In the genomic region with DNA sequence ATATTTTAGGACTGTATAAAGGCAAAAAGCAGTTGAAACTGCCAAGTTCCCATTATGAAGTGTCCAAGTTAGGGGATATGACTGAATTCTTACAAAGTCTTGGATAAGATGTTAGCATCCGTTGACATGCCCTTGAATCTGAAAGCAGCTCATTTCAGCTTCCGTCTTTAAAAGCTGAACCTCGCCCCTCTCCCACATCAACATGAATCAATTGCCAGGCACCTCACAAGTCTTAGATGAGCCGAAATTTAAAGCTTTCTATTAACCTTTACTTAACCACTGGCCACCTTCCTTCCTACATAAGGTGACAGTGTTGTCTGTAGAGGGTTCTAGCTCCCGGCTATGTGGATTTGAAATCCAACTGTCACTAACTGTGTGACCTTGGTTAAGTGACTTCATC, we compare ENCODE assay signal across 1 cellular context.
TF ChIP-seq lines count a peak whose summit lies in the region.

No MANE protein-coding gene starts in this region.

TF ChIP-seq in SK-N-SH, 30 proteins besides CTCF, POLR2A, EP300 and RAD21 (continued from another document):
- TF ChIP-seq GABPA (IDR thresholded peaks at IDR 0.05; ENCODE audit: low read depth) (no peak), RXRA (IDR thresholded peaks at IDR 0.05; ENCODE audit: borderline replicate concordance, low read depth) (no peak), RCOR1 (IDR thresholded peaks at IDR 0.05; ENCODE audit: low read length) (no peak), MAX (IDR thresholded peaks at IDR 0.05; ENCODE audit: low read depth) (no peak), TCF12 (IDR thresholded peaks at IDR 0.05) (no peak), MXI1 (IDR thresholded peaks at IDR 0.05; ENCODE audit: low read depth, low read length) (no peak), ZBTB33 (IDR thresholded peaks at IDR 0.05; ENCODE audit: borderline replicate concordance, low read depth) (no peak), EZH2phosphoT487 (IDR thresholded peaks at IDR 0.05; ENCODE audit: borderline replicate concordance, low read depth) (no peak), YY1 (IDR thresholded peaks at IDR 0.05; ENCODE audit: low read depth) (no peak)
- TF ChIP-seq, protein P1, sequence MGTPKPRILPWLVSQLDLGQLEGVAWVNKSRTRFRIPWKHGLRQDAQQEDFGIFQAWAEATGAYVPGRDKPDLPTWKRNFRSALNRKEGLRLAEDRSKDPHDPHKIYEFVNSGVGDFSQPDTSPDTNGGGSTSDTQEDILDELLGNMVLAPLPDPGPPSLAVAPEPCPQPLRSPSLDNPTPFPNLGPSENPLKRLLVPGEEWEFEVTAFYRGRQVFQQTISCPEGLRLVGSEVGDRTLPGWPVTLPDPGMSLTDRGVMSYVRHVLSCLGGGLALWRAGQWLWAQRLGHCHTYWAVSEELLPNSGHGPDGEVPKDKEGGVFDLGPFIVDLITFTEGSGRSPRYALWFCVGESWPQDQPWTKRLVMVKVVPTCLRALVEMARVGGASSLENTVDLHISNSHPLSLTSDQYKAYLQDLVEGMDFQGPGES (IDR thresholded peaks at IDR 0.05; ENCODE audit: low read depth, low read length): no peak
